19 cellular contexts compared by ENCODE assay signal in genomic region chr18:48442761-48443160, GRCh38. TPM values are rescaled to one million over a fixed set of nuclear protein-coding genes. Genes with fewer than 3 reads are reported as not detected.
DNase-seq lines count a peak whose midpoint lies in the region; ATAC-seq and TF ChIP-seq lines count a peak whose summit lies in the region.
"Had no signal": no experiment of that assay in that cellular context is flagged by ENCODE, and none has a peak within 500 bp of the region (broad histone marks: within the 10 kb centered on the region; RNA-seq: fewer than 3 reads in every experiment).

No MANE protein-coding gene starts in this region.

- in situ Hi-C loops in mammary epithelial cell (cut with MboI; ENCODE audit: low sequenced_read_pairs in 2 of 2) = loop anchor here (5.0 to 10.0 kb wide), 3 partner anchors 98 to 410 kb away; no protein-coding TSS in a partner anchor

- WGBS in mammary epithelial cell (ENCODE audit: low coverage, missing lambda C conversion rate) = 54% methylated on average over 2 of the region's 2 CpGs
- 82 to 83% methylated on average over 1 to 2 of the region's 2 CpGs for WGBS in gastroesophageal sphincter (ENCODE audit: low coverage in 1 of 2), 2 donors

- intact Hi-C loops in mammary epithelial cell (cut with micrococcal nuclease) = no loop called here

- BruUV-seq in mammary epithelial cell (replicated peaks; lab: Mats Ljungman, UMichigan) = no TSS peak

- H3K9me3 Mint-ChIP-seq in type B pancreatic cell = no peaks in the 10 kb centered on the region
- H3K9me3 Mint-ChIP-seq: CD14-positive monocyte, H9 had no signal

- H3K9me3 ChIP-seq in mammary epithelial cell (replicated peaks; ENCODE audit: insufficient read depth, low read length) (no peaks in the 10 kb centered on the region), gastroesophageal sphincter (no peaks in the 10 kb centered on the region), subcutaneous abdominal adipose tissue (ENCODE audit: control insufficient read depth in 5 of 5, low read length in 5 of 5) (no peaks in the 10 kb centered on the region)

- H3K27ac ChIP-seq in mammary epithelial cell (ENCODE audit: insufficient read depth, low read depth, low read length) (no peak overlapping the region), gastroesophageal sphincter (no peak overlapping the region), subcutaneous abdominal adipose tissue (ENCODE audit: low read depth, low read length) (peak overlapping the region; percentile 83)
- H3K27ac ChIP-seq: 22Rv1, KMS-11 had no signal

- no peak overlapping the region for H3K27ac Mint-ChIP-seq in type B pancreatic cell
- H3K27ac Mint-ChIP-seq: CD14-positive monocyte, H9 had no signal

- peaks cover 19% of the 10 kb centered on the region for H3K4me1 Mint-ChIP-seq in type B pancreatic cell (ENCODE audit: unreplicated experiment)

- H3K79me2 ChIP-seq in mammary epithelial cell (ENCODE audit: insufficient read depth, low read length) = no peaks in the 10 kb centered on the region

- H3K4me3 Mint-ChIP-seq in type B pancreatic cell = no peak overlapping the region
- H3K4me3 Mint-ChIP-seq: H9 had no signal

- no peak for TF ChIP-seq POLR2A in gastroesophageal sphincter (IDR thresholded peaks at IDR 0.05)

- CTCF ChIA-PET in mammary epithelial cell (lab: Charles Lee; ENCODE audit: low non-redundant PET) = no interaction called here

- dilution Hi-C loops in mammary epithelial cell (cut with HindIII; ENCODE audit: low sequenced_read_pairs) = no loop called here

- no peaks in the 10 kb centered on the region for H3K27me3 ChIP-seq in mammary epithelial cell (ENCODE audit: insufficient read depth, low read length)
- H3K27me3 ChIP-seq in gastroesophageal sphincter = no peaks in the 10 kb centered on the region
- no peaks in the 10 kb centered on the region for H3K27me3 ChIP-seq in subcutaneous abdominal adipose tissue (ENCODE audit: control insufficient read depth in 5 of 5, insufficient read depth in 4 of 5, low read length in 5 of 5)

- H2AFZ ChIP-seq in mammary epithelial cell (ENCODE audit: low read depth, low read length) = no peak overlapping the region

- H3K4me2 ChIP-seq in mammary epithelial cell (ENCODE audit: insufficient read depth, low read depth, low read length) = no peak overlapping the region
- H3K4me2 ChIP-seq: KMS-11 had no signal

- H3K36me3 Mint-ChIP-seq in type B pancreatic cell = no peaks in the 10 kb centered on the region
- H3K36me3 Mint-ChIP-seq: CD14-positive monocyte had no signal

- TF ChIP-seq CTCF in mammary epithelial cell (conservative IDR thresholded peaks at IDR 0.05 in 1 of 2, IDR thresholded peaks at IDR 0.05 in 1 of 2; ENCODE audit: extremely low read depth in 1 of 2, insufficient read depth in 1 of 2, low read depth in 1 of 2, low read length in 2 of 2) (no peak), gastroesophageal sphincter (IDR thresholded peaks at IDR 0.05) (no peak), type B pancreatic cell (conservative IDR thresholded peaks at IDR 0.05) (no peak)

- H3K4me3 ChIP-seq in mammary epithelial cell (replicated peaks in 1 of 3; ENCODE audit: insufficient read depth in 1 of 3, low read depth in 2 of 3, low read length in 3 of 3) = no peak overlapping the region
- no peak overlapping the region for H3K4me3 ChIP-seq in gastroesophageal sphincter
- H3K4me3 ChIP-seq in subcutaneous abdominal adipose tissue (ENCODE audit: low read depth in 1 of 5, low read length in 5 of 5) = no peak overlapping the region

- no peaks in the 10 kb centered on the region for H4K20me1 ChIP-seq in mammary epithelial cell (ENCODE audit: insufficient read depth, low read length)

- H3K4me1 ChIP-seq in mammary epithelial cell (ENCODE audit: insufficient read depth, low read length) (peaks cover 16% of the 10 kb centered on the region), gastroesophageal sphincter (peaks cover 0 to 35% (median 9%) of the 10 kb centered on the region in 3 donors), subcutaneous abdominal adipose tissue (ENCODE audit: control insufficient read depth in 5 of 5, insufficient read depth in 5 of 5, low read length in 5 of 5) (peaks cover 6 to 43% (median 37%) of the 10 kb centered on the region in 5 donors)

- H3K36me3 ChIP-seq in mammary epithelial cell (ENCODE audit: insufficient read depth, low read length) (no peaks in the 10 kb centered on the region), gastroesophageal sphincter (no peaks in the 10 kb centered on the region), subcutaneous abdominal adipose tissue (ENCODE audit: control insufficient read depth in 5 of 5, insufficient read depth in 5 of 5, low read length in 5 of 5) (no peaks in the 10 kb centered on the region)

- peaks cover 39% of the 10 kb centered on the region for H3K27me3 Mint-ChIP-seq in type B pancreatic cell

- H3K9ac ChIP-seq in mammary epithelial cell (ENCODE audit: insufficient read depth, low read length) (no peak overlapping the region), subcutaneous abdominal adipose tissue (ENCODE audit: low read length in 5 of 5) (peak overlapping the region in 1 of 5 donors; percentile 36)
- H3K9ac ChIP-seq: KMS-11 had no signal

- peak; percentile 10 for DNase-seq in NCI-H1436 (lab: John Stamatoyannopoulos, UW)
- no peak for DNase-seq in NCI-H1436 treated with DMSO at 0.1 percent for 48 hours (lab: John Stamatoyannopoulos, UW)
- DNase-seq in mammary epithelial cell = peak; percentile 71
- no peak for DNase-seq in type B pancreatic cell (ENCODE audit: extremely low spot score, unreplicated experiment)
- no peak for DNase-seq in NCI-H1417 (lab: John Stamatoyannopoulos, UW)
- DNase-seq in stimulated activated CD4-positive, alpha-beta T cell treated with anti-CD3 and anti-CD28 coated beads, Interleukin-2, amount 100 ng/mL, for 48 hours = no peak
- DNase-seq: COR-L47, DMS153, EL, H9, MM.1S, NCI-H1105 treated with DMSO at 0.1 percent for 48 hours, NCI-H2029, NCI-H510A treated with DMSO at 0.1 percent for 48 hours had no signal

- ATAC-seq in gastroesophageal sphincter = peak; percentile 6

- TF ChIP-seq EP300 in gastroesophageal sphincter (IDR thresholded peaks at IDR 0.05) = no peak

RNA-seq across cellular contexts. Expression of gene ZBTB7C, which starts 33.6 kb away (rescaled TPM):
- total RNA-seq in mammary epithelial cell = 1 to 10 TPM; 3.4 to 4.2 TPM
- 2.4 TPM for polyA plus RNA-seq in mammary epithelial cell
- 5.3 TPM for polyA minus RNA-seq in mammary epithelial cell
- total RNA-seq in gastroesophageal sphincter = 10 to 100 TPM in 3 of 4 donors, 1 to 10 TPM in 1; 7.8 to 15.4 (median 11.8) TPM
- 13.0 and 40.9 TPM in 2 replicates for total RNA-seq in type B pancreatic cell (ENCODE audit: low replicate concordance)

Comparison
In these comparisons a context has a peak if more than half of its experiments do, and no peak if none do; other contexts are left out.
1. DNase-seq: peak in NCI-H1436 (single experiment) and mammary epithelial cell (single experiment); none in NCI-H1436 treated with DMSO at 0.1 percent for 48 hours (single experiment), type B pancreatic cell (single experiment), NCI-H1417 (0 of 3) and stimulated activated CD4-positive, alpha-beta T cell treated with anti-CD3 and anti-CD28 coated beads, Interleukin-2, amount 100 ng/mL, for 48 hours (0 of 2).